1 cellular context compared by ENCODE assay signal in the genomic region with DNA sequence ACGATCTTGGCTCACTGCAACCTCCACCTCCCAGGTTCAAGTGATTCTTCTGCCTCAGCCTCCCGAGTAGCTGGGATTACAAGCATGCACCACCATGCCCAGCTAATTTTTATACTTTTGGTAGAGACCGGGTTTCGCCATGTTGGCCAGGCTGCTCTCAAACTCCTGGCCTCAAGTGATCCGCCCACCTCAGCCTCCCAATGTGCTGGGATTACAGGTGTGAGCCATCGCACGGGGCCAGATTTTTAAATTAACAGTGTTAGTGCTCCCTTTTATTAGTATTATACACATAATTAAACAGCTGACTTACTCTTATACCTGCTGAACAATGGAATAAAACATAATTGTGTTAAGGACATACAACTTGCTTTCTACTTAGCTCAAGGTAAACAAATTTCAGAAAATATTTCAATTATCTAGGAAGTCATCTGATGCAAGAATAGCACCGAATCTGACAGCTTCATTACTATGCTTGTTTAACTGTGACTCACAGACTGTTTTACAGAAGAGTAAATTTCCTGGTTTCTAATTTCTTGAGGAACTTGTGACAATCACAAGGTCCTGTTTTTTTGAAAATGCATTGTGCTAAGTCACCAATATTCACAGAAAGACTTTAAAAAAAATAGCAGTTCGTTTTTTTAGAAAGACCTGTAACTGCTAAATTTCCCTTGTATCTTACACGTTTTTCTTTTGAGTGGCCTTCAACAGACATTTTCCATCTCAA.
TF ChIP-seq lines count a peak whose summit lies in the region.

No MANE protein-coding gene starts in this region.

TF ChIP-seq in GM23338, 12 proteins besides CTCF, POLR2A, EP300 and RAD21 (continued from another document):
- no peak for TF ChIP-seq REST (IDR thresholded peaks at IDR 0.05; ENCODE audit: unreplicated experiment)
- no peak for TF ChIP-seq EZH2 (IDR thresholded peaks at IDR 0.05; ENCODE audit: low read depth, unreplicated experiment)
- no peak for TF ChIP-seq ZNF331 (CRISPR knock-in tag; IDR thresholded peaks at IDR 0.05; ENCODE audit: low read depth)
